In the genomic region with DNA sequence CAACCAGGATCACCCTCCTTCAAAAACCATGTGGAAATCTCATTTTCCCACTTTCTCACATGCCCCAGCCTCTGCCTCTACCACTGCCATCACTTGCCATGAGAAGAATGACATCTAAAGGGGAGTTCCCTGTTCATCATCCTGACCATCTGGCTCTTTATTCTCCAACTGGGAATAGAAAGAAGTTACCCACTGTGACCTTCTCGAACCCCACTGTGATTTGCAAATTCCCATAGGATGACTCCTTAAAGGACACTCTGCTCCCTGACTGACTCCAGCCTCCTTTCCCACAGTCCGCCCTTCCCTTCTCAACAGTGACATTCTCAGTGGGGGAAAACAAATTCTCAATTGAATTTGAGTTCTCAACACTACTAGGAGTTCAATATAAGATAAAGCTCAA, we compare ENCODE assay signal across 20 cellular contexts.
DNase-seq lines count a peak whose midpoint lies in the region; ATAC-seq and TF ChIP-seq lines count a peak whose summit lies in the region.
"Had no signal": no experiment of that assay in that cellular context is flagged by ENCODE, and none has a peak within 500 bp of the region (broad histone marks: within the 10 kb centered on the region; RNA-seq: fewer than 3 reads in every experiment).

No MANE protein-coding gene starts in this region.

- H3K4me3 Mint-ChIP-seq in endodermal cell (no peak overlapping the region), mesothelial cell of epicardium (no peak overlapping the region)
- H3K4me3 Mint-ChIP-seq: B cell; CD4-positive, alpha-beta T cell; CD8-positive, alpha-beta T cell had no signal

- no peak for ATAC-seq in HG03521 (IDR thresholded peaks at IDR 0.05; ENCODE audit: unreplicated experiment)
- ATAC-seq: CD8-positive, alpha-beta T cell; GM12878 had no signal

- no peak overlapping the region for H3K18ac ChIP-seq in mesenchymal stem cell (ENCODE audit: low read depth in 1 of 2, low read length in 2 of 2)
- no peak overlapping the region for H3K18ac ChIP-seq in trophoblast cell (ENCODE audit: low read length)

- H3K79me2 ChIP-seq in trophoblast cell (ENCODE audit: control insufficient read depth, insufficient read depth, low read length, poor library complexity): no peaks in the 10 kb centered on the region

- H3K36me3 ChIP-seq in endodermal cell (ENCODE audit: control insufficient read depth, insufficient read depth, low read length) (no peaks in the 10 kb centered on the region), mesenchymal stem cell (ENCODE audit: control insufficient read depth in 1 of 2, insufficient read depth in 2 of 2, low read depth in 1 of 2, low read length in 2 of 2) (no peaks in the 10 kb centered on the region), trophoblast cell (ENCODE audit: control insufficient read depth in 1 of 2, insufficient read depth in 2 of 2, low read length in 2 of 2) (no peaks in the 10 kb centered on the region)
- H3K36me3 ChIP-seq: BLaER1 treated with 17β-estradiol and CSF1 and Interleukin-3, amounts not matched to agents 10 nM and 100 nM had no signal

- H3K14ac ChIP-seq in mesenchymal stem cell (ENCODE audit: low read length in 2 of 2) (peak overlapping the region in 1 of 2 experiments; percentile 29), trophoblast cell (ENCODE audit: low read length) (peak overlapping the region; percentile 34)

- no peak overlapping the region for H2BK12ac ChIP-seq in mesenchymal stem cell (ENCODE audit: low read length in 2 of 2)
- H2BK12ac ChIP-seq in trophoblast cell (ENCODE audit: low read length): no peak overlapping the region

- H3K9me3 Mint-ChIP-seq in endodermal cell: no peaks in the 10 kb centered on the region
- peaks cover 3% of the 10 kb centered on the region for H3K9me3 Mint-ChIP-seq in mesothelial cell of epicardium

- H3K27me3 ChIP-seq in endodermal cell (ENCODE audit: control insufficient read depth, insufficient read depth, low read length, poor library complexity, severe bottlenecking) (no peaks in the 10 kb centered on the region), mesenchymal stem cell (ENCODE audit: control insufficient read depth in 1 of 2, insufficient read depth in 1 of 2, low read length in 2 of 2) (no peaks in the 10 kb centered on the region), trophoblast cell (ENCODE audit: insufficient read depth, low read length) (no peaks in the 10 kb centered on the region)
- H3K27me3 ChIP-seq: BLaER1 treated with 17β-estradiol and CSF1 and Interleukin-3, amounts not matched to agents 10 nM and 100 nM had no signal

- H4K8ac ChIP-seq in mesenchymal stem cell (ENCODE audit: low read length) (no peak overlapping the region), trophoblast cell (ENCODE audit: low read depth, low read length) (no peak overlapping the region)

- H3K4me3 ChIP-seq in endodermal cell (ENCODE audit: low read length) (peak overlapping the region; percentile 1), mesenchymal stem cell (ENCODE audit: insufficient read depth in 1 of 2, low read depth in 1 of 2, low read length in 2 of 2) (no peak overlapping the region), trophoblast cell (ENCODE audit: low read depth, low read length) (no peak overlapping the region)
- H3K4me3 ChIP-seq: BLaER1 treated with 17β-estradiol and CSF1 and Interleukin-3, amounts not matched to agents 10 nM and 100 nM; GM12878 had no signal

- H4K91ac ChIP-seq in mesenchymal stem cell (ENCODE audit: low read length) (no peak overlapping the region), trophoblast cell (ENCODE audit: low read depth, low read length) (peak overlapping the region; percentile 43)

- H3K4me1 ChIP-seq in endodermal cell (ENCODE audit: control insufficient read depth, insufficient read depth, low read length) (peaks cover 24% of the 10 kb centered on the region), mesenchymal stem cell (ENCODE audit: control insufficient read depth, insufficient read depth, low read depth, low read length) (no peaks in the 10 kb centered on the region), trophoblast cell (ENCODE audit: control insufficient read depth in 1 of 2, insufficient read depth in 2 of 2, low read length in 2 of 2) (peaks cover 7 to 8% of the 10 kb centered on the region in 2 experiments)
- H3K4me1 ChIP-seq: BLaER1 treated with 17β-estradiol and CSF1 and Interleukin-3, amounts not matched to agents 10 nM and 100 nM had no signal

- no peak overlapping the region for H3K9ac ChIP-seq in endodermal cell (ENCODE audit: extremely low read depth, low read length, poor library complexity, severe bottlenecking)
- H3K9ac ChIP-seq in mesenchymal stem cell (ENCODE audit: low read length): no peak overlapping the region
- H3K9ac ChIP-seq in trophoblast cell (ENCODE audit: low read length): no peak overlapping the region
- H3K9ac ChIP-seq: BLaER1 treated with 17β-estradiol and CSF1 and Interleukin-3, amounts not matched to agents 10 nM and 100 nM had no signal

- H3K27ac ChIP-seq in endodermal cell (ENCODE audit: low read depth, low read length): no peak overlapping the region
- no peak overlapping the region for H3K27ac ChIP-seq in mesenchymal stem cell (ENCODE audit: low read length, poor library complexity, severe bottlenecking)
- no peak overlapping the region for H3K27ac ChIP-seq in trophoblast cell (ENCODE audit: low read depth, low read length)
- H3K27ac ChIP-seq: BLaER1 treated with 17β-estradiol and CSF1 and Interleukin-3, amounts not matched to agents 10 nM and 100 nM; C4-2B had no signal

- no peak overlapping the region for H3K4me2 ChIP-seq in mesenchymal stem cell (ENCODE audit: low read length, poor library complexity, severe bottlenecking)
- H3K4me2 ChIP-seq in trophoblast cell (ENCODE audit: low read length): no peak overlapping the region
- H3K4me2 ChIP-seq: BLaER1 treated with 17β-estradiol and CSF1 and Interleukin-3, amounts not matched to agents 10 nM and 100 nM had no signal

- H2BK120ac ChIP-seq in mesenchymal stem cell (ENCODE audit: low read depth, low read length): peak overlapping the region; percentile 49
- peak overlapping the region; percentile 42 for H2BK120ac ChIP-seq in trophoblast cell (ENCODE audit: insufficient read depth, low read length, poor library complexity)

- DNase-seq in NCI-H69 (lab: John Stamatoyannopoulos, UW): peak; percentile 1
- peak; percentile 64 for DNase-seq in endodermal cell
- no peak for DNase-seq in mesenchymal stem cell
- DNase-seq in trophoblast cell: no peak
- no peak for DNase-seq in mesothelial cell of epicardium (ENCODE audit: low spot score in 2 of 2, unreplicated experiment in 2 of 2)
- no peak for DNase-seq in stimulated activated CD4-positive, alpha-beta T cell treated with anti-CD3 and anti-CD28 coated beads, Interleukin-4, amount 100 ng/mL, for 4 hours
- DNase-seq in activated CD4-positive, alpha-beta T cell treated with anti-CD3 and anti-CD28 coated beads for 48 hours: no peak
- DNase-seq: 8988T; ACHN; Caco-2; Calu3; CD4-positive, alpha-beta T cell; CD8-positive, alpha-beta T cell; DMS79 treated with DMSO at 0.1 percent for 48 hours; GDM1 had no signal

- H2AK5ac ChIP-seq in mesenchymal stem cell (ENCODE audit: low read length, severe bottlenecking) (no peak overlapping the region), trophoblast cell (ENCODE audit: low read length) (no peak overlapping the region)

- H4K12ac ChIP-seq in trophoblast cell (ENCODE audit: low read depth, low read length): no peak overlapping the region

- TF ChIP-seq CTCF in endodermal cell (conservative IDR thresholded peaks at IDR 0.05) (no peak), mesothelial cell of epicardium (IDR thresholded peaks at IDR 0.05; ENCODE audit: unreplicated experiment) (no peak)

- H3K27me3 Mint-ChIP-seq in endodermal cell (ENCODE audit: insufficient read depth): peaks cover 7% of the 10 kb centered on the region
- peaks cover 9% of the 10 kb centered on the region for H3K27me3 Mint-ChIP-seq in mesothelial cell of epicardium (ENCODE audit: low read depth)
- H3K27me3 Mint-ChIP-seq: B cell; CD4-positive, alpha-beta T cell had no signal

- 33 to 48% methylated on average over 1 to 2 of the region's 2 CpGs for WGBS in endodermal cell (ENCODE audit: insufficient coverage in 1 of 2, insufficient read length in 1 of 2), 2 experiments
- WGBS in mesenchymal stem cell: 48% methylated on average over 1 of the region's 2 CpGs
- no CpG with 5 or more reads among the region's 2 CpGs for WGBS in trophoblast cell (ENCODE audit: extremely low coverage, insufficient coverage, insufficient read length)

- H3K4me1 Mint-ChIP-seq in endodermal cell (peaks cover 49% of the 10 kb centered on the region), mesothelial cell of epicardium (no peaks in the 10 kb centered on the region)
- H3K4me1 Mint-ChIP-seq: B cell had no signal

- H3K9me3 ChIP-seq in endodermal cell (ENCODE audit: control insufficient read depth, low read length) (no peaks in the 10 kb centered on the region), mesenchymal stem cell (ENCODE audit: control insufficient read depth, low read length) (peaks cover 2% of the 10 kb centered on the region), trophoblast cell (ENCODE audit: insufficient read depth, low read depth, low read length) (peaks cover 1% of the 10 kb centered on the region)
- H3K9me3 ChIP-seq: BLaER1 treated with 17β-estradiol and CSF1 and Interleukin-3, amounts not matched to agents 10 nM and 100 nM; Caco-2 had no signal

- H3K23ac ChIP-seq in mesenchymal stem cell (ENCODE audit: low read length in 2 of 2) (no peak overlapping the region), trophoblast cell (ENCODE audit: low read length) (no peak overlapping the region)

- H3K79me1 ChIP-seq in mesenchymal stem cell (replicated peaks; ENCODE audit: low read length, poor library complexity, severe bottlenecking) (no peaks in the 10 kb centered on the region), trophoblast cell (ENCODE audit: low read length) (peaks cover 10% of the 10 kb centered on the region)

- no peak overlapping the region for H2BK5ac ChIP-seq in mesenchymal stem cell (ENCODE audit: low read depth, low read length, poor library complexity, severe bottlenecking)
- H2BK5ac ChIP-seq in trophoblast cell (ENCODE audit: low read depth, low read length, poor library complexity): peak overlapping the region; percentile 33

- H3K27ac Mint-ChIP-seq in endodermal cell (peak overlapping the region; percentile 16), mesothelial cell of epicardium (no peak overlapping the region)
- H3K27ac Mint-ChIP-seq: B cell; CD4-positive, alpha-beta T cell; CD8-positive, alpha-beta T cell had no signal

- no peak overlapping the region for H2BK15ac ChIP-seq in mesenchymal stem cell (ENCODE audit: low read depth, poor library complexity, severe bottlenecking)

- H3K4ac ChIP-seq in mesenchymal stem cell (ENCODE audit: low read depth in 1 of 2, low read length in 2 of 2): no peak overlapping the region
- H3K4ac ChIP-seq in trophoblast cell (ENCODE audit: low read depth, low read length): no peak overlapping the region

- no peaks in the 10 kb centered on the region for H3K36me3 Mint-ChIP-seq in endodermal cell (ENCODE audit: low read depth)
- H3K36me3 Mint-ChIP-seq in mesothelial cell of epicardium: no peaks in the 10 kb centered on the region
- H3K36me3 Mint-ChIP-seq: CD8-positive, alpha-beta T cell had no signal

- H2AFZ ChIP-seq in mesenchymal stem cell (ENCODE audit: low read depth, low read length): no peak overlapping the region
- H2AFZ ChIP-seq in trophoblast cell (ENCODE audit: insufficient read depth, low read length, poor library complexity): no peak overlapping the region

Comparison
In these comparisons a context has a peak if more than half of its experiments do, and no peak if none do; other contexts are left out.
1. DNase-seq: peak in NCI-H69 (single experiment) and endodermal cell (single experiment); none in mesenchymal stem cell (single experiment), trophoblast cell (0 of 2), mesothelial cell of epicardium (0 of 2), stimulated activated CD4-positive, alpha-beta T cell treated with anti-CD3 and anti-CD28 coated beads, Interleukin-4, amount 100 ng/mL, for 4 hours (0 of 2) and activated CD4-positive, alpha-beta T cell treated with anti-CD3 and anti-CD28 coated beads for 48 hours (single experiment).